11 cellular contexts compared by ENCODE assay signal in genomic region chr15:31024330-31024729, GRCh38. TPM values are rescaled to one million over a fixed set of nuclear protein-coding genes. Genes with fewer than 3 reads are reported as not detected.
A peak's percentile ranks its signal among the peaks of the same experiment; 100 is the strongest.
DNase-seq lines count a peak whose midpoint lies in the region; ATAC-seq, FAIRE-seq and TF ChIP-seq lines count a peak whose summit lies in the region.
"Had no signal": no experiment of that assay in that cellular context is flagged by ENCODE, and none has a peak within 500 bp of the region (broad histone marks: within the 10 kb centered on the region; RNA-seq: fewer than 3 reads in every experiment).

No MANE protein-coding gene starts in this region.

- no CpG with 5 or more reads among the region's 5 CpGs for WGBS in neuronal stem cell (ENCODE audit: extremely low coverage in 2 of 2, insufficient read length in 2 of 2, insufficient replicate concordance in 1 of 2), 2 donors
- WGBS in transverse colon (ENCODE audit: low coverage in 1 of 2), 2 donors: 35 to 37% methylated on average over 3 to 5 of the region's 5 CpGs

- H3K18ac ChIP-seq in neuronal stem cell (ENCODE audit: low read length): peak overlapping the region; percentile 41

- H2AFZ ChIP-seq in neuronal stem cell (ENCODE audit: low read length): peak overlapping the region; percentile 63
- H2AFZ ChIP-seq: parathyroid adenoma had no signal

- no peak for TF ChIP-seq POLR2A in transverse colon (IDR thresholded peaks at IDR 0.05)

- DNase-seq in Daoy (ENCODE audit: low read depth) (peak; percentile 93), Panc1 (ENCODE audit: low read depth, low spot score) (no peak), neuronal stem cell (ENCODE audit: low spot score) (peak; percentile 36), transverse colon (no peak), D721Med (ENCODE audit: insufficient read length, low spot score) (no peak)
- no peak for DNase-seq in stimulated activated CD4-positive, alpha-beta T cell treated with anti-CD3 and anti-CD28 coated beads, Interleukin-2, amount 100 ng/mL, for 48 hours
- no peak for DNase-seq in activated CD4-positive, alpha-beta T cell treated with anti-CD3 and anti-CD28 coated beads, Interleukin-2, amount 50 U/mL, for 48 hours
- DNase-seq: stimulated activated naive CD8-positive, alpha-beta T cell treated with anti-CD3 and anti-CD28 coated beads, Interleukin-15, amount 100 ng/mL, for 72 hours had no signal

- H4K91ac ChIP-seq in neuronal stem cell (ENCODE audit: low read depth, low read length, poor library complexity): no peak overlapping the region

- H2BK5ac ChIP-seq in neuronal stem cell (ENCODE audit: low read length): no peak overlapping the region

- CTCF ChIA-PET in Panc1 (lab: Charles Lee): interaction anchor here (0.6 kb wide), 1 partner anchor 58 kb away, joined by 3 read pairs; no protein-coding TSS in a partner anchor

- H3K9ac ChIP-seq in neuronal stem cell (ENCODE audit: low read depth, low read length, poor library complexity): no peak overlapping the region
- H3K9ac ChIP-seq: parathyroid adenoma had no signal

- no peak overlapping the region for H2BK15ac ChIP-seq in neuronal stem cell (ENCODE audit: low read length)

- no peak for TF ChIP-seq EP300 in transverse colon (IDR thresholded peaks at IDR 0.05; ENCODE audit: low read depth)

- H3K4me3 ChIP-seq in Panc1 (ENCODE audit: low read depth in 2 of 2, low read length in 2 of 2) (no peak overlapping the region), neuronal stem cell (ENCODE audit: low read length in 2 of 2) (no peak overlapping the region), transverse colon (no peak overlapping the region)

- no peak overlapping the region for H2AK5ac ChIP-seq in neuronal stem cell (ENCODE audit: low read depth, low read length)

- no peaks in the 10 kb centered on the region for H3K9me3 ChIP-seq in Panc1 (ENCODE audit: control insufficient read depth, insufficient read depth, low read depth, low read length)
- no peaks in the 10 kb centered on the region for H3K9me3 ChIP-seq in neuronal stem cell (replicated peaks in 1 of 2; ENCODE audit: control insufficient read depth in 2 of 2, insufficient read depth in 1 of 2, low read depth in 1 of 2, low read length in 2 of 2)
- H3K9me3 ChIP-seq in transverse colon: no peaks in the 10 kb centered on the region

- H2BK120ac ChIP-seq in neuronal stem cell (ENCODE audit: low read depth, low read length): no peak overlapping the region

- no peak overlapping the region for H2BK12ac ChIP-seq in neuronal stem cell (ENCODE audit: low read length)

- BruUV-seq in Panc1 (replicated peaks; lab: Mats Ljungman, UMichigan): no TSS peak

- POLR2A ChIA-PET in Panc1 (lab: Charles Lee): no interaction called here

- H3K4me1 ChIP-seq in Panc1 (ENCODE audit: control insufficient read depth, insufficient read depth, low read length): peaks cover 3% of the 10 kb centered on the region
- peaks cover 4 to 16% of the 10 kb centered on the region in 2 donors for H3K4me1 ChIP-seq in neuronal stem cell (ENCODE audit: control insufficient read depth in 2 of 2, insufficient read depth in 1 of 2, low read depth in 1 of 2, low read length in 2 of 2)
- peaks cover 0 to 14% (median 4%) of the 10 kb centered on the region in 4 donors for H3K4me1 ChIP-seq in transverse colon
- H3K4me1 ChIP-seq: parathyroid adenoma had no signal

- H3K36me3 ChIP-seq in Panc1 (ENCODE audit: control insufficient read depth, insufficient read depth, low read length) (no peaks in the 10 kb centered on the region), neuronal stem cell (replicated peaks in 1 of 2; ENCODE audit: control insufficient read depth in 2 of 2, insufficient read depth in 2 of 2, low read length in 2 of 2) (no peaks in the 10 kb centered on the region), transverse colon (no peaks in the 10 kb centered on the region)

- TF ChIP-seq CTCF in Panc1 (IDR thresholded peaks at IDR 0.05) (no peak), transverse colon (IDR thresholded peaks at IDR 0.05) (no peak), D721Med (IDR thresholded peaks at IDR 0.05; ENCODE audit: insufficient read depth, missing control alignments) (no peak)

- H3K27me3 ChIP-seq in Panc1 (ENCODE audit: control insufficient read depth, insufficient read depth, low read length) (no peaks in the 10 kb centered on the region), neuronal stem cell (ENCODE audit: control insufficient read depth in 3 of 3, insufficient read depth in 3 of 3, low read depth in 1 of 3, low read length in 3 of 3) (no peaks in the 10 kb centered on the region), transverse colon (no peaks in the 10 kb centered on the region)

- peak overlapping the region; percentile 13 for H3K4me2 ChIP-seq in neuronal stem cell (ENCODE audit: insufficient read depth, low read length, poor library complexity, severe bottlenecking)

- no peak overlapping the region for H4K8ac ChIP-seq in neuronal stem cell (ENCODE audit: low read depth, low read length)

- in situ Hi-C loops in Panc1 (cut with HindIII; ENCODE audit: low pct_unique_long_range_greater_than_20kb, low sequenced_read_pairs): no loop called here
- in situ Hi-C loops in transverse colon (cut with MboI; ENCODE audit: low pct_ligation_motif_present in 1 of 4, low pct_unique_long_range_greater_than_20kb in 1 of 4, low sequenced_read_pairs in 3 of 4): no loop called here

- H3K14ac ChIP-seq in neuronal stem cell (ENCODE audit: low read length): no peak overlapping the region

- no peak for FAIRE-seq in D721Med (lab: Jason Lieb, UNC)
- FAIRE-seq: G401.6 had no signal

- intact Hi-C loops in Panc1 (cut with micrococcal nuclease; ENCODE audit: unreplicated experiment) (no loop called here), transverse colon (cut with DNase I; ENCODE audit: low total_unique reads) (no loop called here)

- no peaks in the 10 kb centered on the region for H3K79me1 ChIP-seq in neuronal stem cell (ENCODE audit: low read depth, low read length)

- no peak overlapping the region for H3K27ac ChIP-seq in Panc1 (ENCODE audit: low read length)
- H3K27ac ChIP-seq in neuronal stem cell (replicated peaks; ENCODE audit: low read length): peak overlapping the region; percentile 26
- no peak overlapping the region for H3K27ac ChIP-seq in transverse colon
- H3K27ac ChIP-seq: parathyroid adenoma had no signal

- H3K23ac ChIP-seq in neuronal stem cell (ENCODE audit: low read depth, low read length, poor library complexity): no peak overlapping the region

- H3K4ac ChIP-seq in neuronal stem cell (ENCODE audit: low read length): no peak overlapping the region

- ATAC-seq in Panc1 (peak; percentile 84), esophagus mucosa (peak; percentile 31)
- ATAC-seq: stimulated activated naive CD8-positive, alpha-beta T cell treated with anti-CD3 and anti-CD28 coated beads, Interleukin-15, amount 100 ng/mL, for 72 hours had no signal

RNA-seq across cellular contexts. Expression of gene MTMR10, which starts 32.9 kb away (rescaled TPM):
- 10.4 and 11.7 TPM in 2 replicates for total RNA-seq in Daoy (2014; rRNA removed; shearing (Covaris generic))
- 19.5 TPM for total RNA-seq in Panc1 (2021; ENCODE audit: unreplicated experiment)
- 9.8 TPM for polyA plus RNA-seq in Panc1 (2012; ENCODE audit: insufficient read length)
- 19.1 TPM for total RNA-seq in esophagus mucosa
- 7.8 TPM for polyA plus RNA-seq in neuronal stem cell (2013, experiment 1 of 2)
- polyA plus RNA-seq in neuronal stem cell (2013, experiment 2 of 2): 7.9 TPM
- 10 to 100 TPM; 11.1 to 40.8 (median 32.7) TPM for total RNA-seq in transverse colon

Comparison
In these comparisons a context has a peak if more than half of its experiments do, and no peak if none do; other contexts are left out.
1. DNase-seq: peak in Daoy (single experiment) and neuronal stem cell (single experiment); none in Panc1 (single experiment), transverse colon (single experiment), D721Med (single experiment), stimulated activated CD4-positive, alpha-beta T cell treated with anti-CD3 and anti-CD28 coated beads, Interleukin-2, amount 100 ng/mL, for 48 hours (0 of 2) and activated CD4-positive, alpha-beta T cell treated with anti-CD3 and anti-CD28 coated beads, Interleukin-2, amount 50 U/mL, for 48 hours (0 of 2).